13 cellular contexts compared by ENCODE assay signal in genomic region chr11:69916806-69917387, GRCh38.
"Had no signal": no experiment of that assay in that cellular context is flagged by ENCODE, and none has a peak within 500 bp of the region (broad histone marks: within the 10 kb centered on the region; RNA-seq: fewer than 3 reads in every experiment).

No MANE protein-coding gene starts in this region.

- H3K4me3 ChIP-seq: dorsolateral prefrontal cortex, testis, vagina had no signal

- DNase-seq: activated CD4-positive, alpha-beta T cell treated with anti-CD3 and anti-CD28 coated beads, Interleukin-2, amount 50 U/mL, for 48 hours; activated CD8-positive, alpha-beta memory T cell treated with anti-CD3 and anti-CD28 coated beads, Interleukin-2, amount 10 ng/mL, durations not matched to agents 7 days and 5 days; glutamatergic neuron; nephron progenitor cell; stimulated activated CD4-positive, alpha-beta T cell treated with anti-CD3 and anti-CD28 coated beads, Interleukin-15, amount 100 ng/mL, for 24 hours; stimulated activated CD4-positive, alpha-beta T cell treated with anti-CD3 and anti-CD28 coated beads, Interleukin-4, amount 100 ng/mL, for 24 hours; testis had no signal

- H3K9me3 ChIP-seq: testis, vagina had no signal

- H3K27ac Mint-ChIP-seq: activated CD8-positive, alpha-beta memory T cell treated with anti-CD3 and anti-CD28 coated beads, Interleukin-2, amount 10 ng/mL, durations not matched to agents 7 days and 5 days; activated T-cell treated with anti-CD3 and anti-CD28 coated beads, Interleukin-2, amount 50 U/mL, for 24 hours; brain; nephron progenitor cell; stimulated activated naive CD8-positive, alpha-beta T cell treated with anti-CD3 and anti-CD28 coated beads, Interleukin-15, Interleukin-2, amounts not matched to agents 100 ng/mL and 50 ng/mL, for 24 hours had no signal

- H3K27me3 Mint-ChIP-seq: activated CD8-positive, alpha-beta memory T cell treated with anti-CD3 and anti-CD28 coated beads, Interleukin-2, amount 10 ng/mL, durations not matched to agents 7 days and 5 days had no signal

- H3K36me3 Mint-ChIP-seq: activated CD8-positive, alpha-beta memory T cell treated with anti-CD3 and anti-CD28 coated beads, Interleukin-2, amount 10 ng/mL, durations not matched to agents 7 days and 5 days; brain had no signal

- H3K27me3 ChIP-seq: testis, vagina had no signal

- H3K4me3 Mint-ChIP-seq: activated CD8-positive, alpha-beta memory T cell treated with anti-CD3 and anti-CD28 coated beads, Interleukin-2, amount 10 ng/mL, durations not matched to agents 7 days and 5 days; activated T-cell treated with anti-CD3 and anti-CD28 coated beads, Interleukin-2, amount 50 U/mL, for 24 hours; brain; nephron progenitor cell; stimulated activated naive CD8-positive, alpha-beta T cell treated with anti-CD3 and anti-CD28 coated beads, Interleukin-15, Interleukin-2, amounts not matched to agents 100 ng/mL and 50 ng/mL, for 24 hours had no signal

- H3K4me1 Mint-ChIP-seq: activated CD8-positive, alpha-beta memory T cell treated with anti-CD3 and anti-CD28 coated beads, Interleukin-2, amount 10 ng/mL, durations not matched to agents 7 days and 5 days had no signal

- ATAC-seq: activated CD8-positive, alpha-beta memory T cell treated with anti-CD3 and anti-CD28 coated beads, Interleukin-2, amount 10 ng/mL, durations not matched to agents 7 days and 5 days; left lobe of liver had no signal

- H3K36me3 ChIP-seq: vagina had no signal

- H3K9me3 Mint-ChIP-seq: activated T-cell treated with anti-CD3 and anti-CD28 coated beads, Interleukin-2, amount 50 U/mL, for 24 hours; stimulated activated naive CD8-positive, alpha-beta T cell treated with anti-CD3 and anti-CD28 coated beads, Interleukin-15, Interleukin-2, amounts not matched to agents 100 ng/mL and 50 ng/mL, for 24 hours had no signal
